In genomic region chr5:146541956-146542849, GRCh38 we compare ENCODE assay signal across 8 cellular contexts. TPM values are rescaled to one million over a fixed set of nuclear protein-coding genes. Genes with fewer than 3 reads are reported as not detected.
DNase-seq lines count a peak whose midpoint lies in the region; ATAC-seq and TF ChIP-seq lines count a peak whose summit lies in the region.
"Had no signal": no experiment of that assay in that cellular context is flagged by ENCODE, and none has a peak within 500 bp of the region (broad histone marks: within the 10 kb centered on the region; RNA-seq: fewer than 3 reads in every experiment).

No MANE protein-coding gene starts in this region.

- H3K4me3 ChIP-seq in NB4 (ENCODE audit: low read depth, low read length) (no peak overlapping the region), adrenal gland (no peak overlapping the region)

- in situ Hi-C loops in GM13977 (cut with MboI; ENCODE audit: low pct_unique_long_range_greater_than_20kb, low sequenced_read_pairs, unreplicated experiment): loop anchor here (10.0 to 25.0 kb wide), 2 partner anchors 423 to 645 kb away; no protein-coding TSS in a partner anchor

- no peak overlapping the region for H3K27ac ChIP-seq in adrenal gland
- H3K27ac ChIP-seq: neutrophil had no signal

- DNase-seq in GM13977 (ENCODE audit: low spot score) (peak; percentile 59), NB4 (ENCODE audit: low read depth) (peak; percentile 62), T follicular helper cell (ENCODE audit: low read depth) (peak; percentile 37), adrenal gland (peak; percentile 64 to 91 (median 80)), hepatic stellate cell (ENCODE audit: low spot score) (peak; percentile 47), smooth muscle cell of the brain vasculature (ENCODE audit: low read depth, low spot score) (peak; percentile 9)

- H3K27me3 ChIP-seq in adrenal gland: no peaks in the 10 kb centered on the region

- no peak for TF ChIP-seq POLR2A in NB4 (IDR thresholded peaks at IDR 0.05; ENCODE audit: extremely low read depth, insufficient read length)
- TF ChIP-seq POLR2A in adrenal gland (IDR thresholded peaks at IDR 0.05): no peak

- no peaks in the 10 kb centered on the region for H3K36me3 ChIP-seq in adrenal gland (replicated peaks in 1 of 2)
- H3K36me3 ChIP-seq: neutrophil had no signal

- TF ChIP-seq CTCF in GM13977 (IDR thresholded peaks at IDR 0.05; ENCODE audit: extremely low read depth, insufficient read depth, missing control alignments): peak; percentile 91
- TF ChIP-seq CTCF in NB4 (IDR thresholded peaks at IDR 0.05; ENCODE audit: low read depth, low read length): peak; percentile 84
- TF ChIP-seq CTCF in adrenal gland (IDR thresholded peaks at IDR 0.05): peak; percentile 66 to 84 (median 74)

- WGBS in adrenal gland, 4 donors: 23 to 28% (median 26%) methylated on average over 13 to 16 of the region's 16 CpGs

- ATAC-seq in HG02571 (IDR thresholded peaks at IDR 0.05; ENCODE audit: unreplicated experiment): peak; percentile 97

- H3K9me3 ChIP-seq in adrenal gland (replicated peaks in 1 of 3): no peaks in the 10 kb centered on the region
- H3K9me3 ChIP-seq: neutrophil had no signal

- no peaks in the 10 kb centered on the region for H3K4me1 ChIP-seq in adrenal gland (replicated peaks in 1 of 2)

- intact Hi-C loops in adrenal gland (cut with DNase I): loop anchor here (5.0 to 10.0 kb wide), 2 partner anchors 423 to 425 kb away; no protein-coding TSS in a partner anchor

RNA-seq across cellular contexts. Expression of gene GPR151, which starts 26.2 kb away (rescaled TPM):
- not detected for total RNA-seq in adrenal gland
- not detected for polyA plus RNA-seq in adrenal gland

Comparison
In these comparisons a context has a peak if more than half of its experiments do, and no peak if none do; other contexts are left out.
1. DNase-seq: peak in every context shown above with its lines; median percentile 80 in adrenal gland; 62 in NB4; 59 in GM13977; 47 in hepatic stellate cell; 37 in T follicular helper cell; 9 in smooth muscle cell of the brain vasculature.